In the genomic region with DNA sequence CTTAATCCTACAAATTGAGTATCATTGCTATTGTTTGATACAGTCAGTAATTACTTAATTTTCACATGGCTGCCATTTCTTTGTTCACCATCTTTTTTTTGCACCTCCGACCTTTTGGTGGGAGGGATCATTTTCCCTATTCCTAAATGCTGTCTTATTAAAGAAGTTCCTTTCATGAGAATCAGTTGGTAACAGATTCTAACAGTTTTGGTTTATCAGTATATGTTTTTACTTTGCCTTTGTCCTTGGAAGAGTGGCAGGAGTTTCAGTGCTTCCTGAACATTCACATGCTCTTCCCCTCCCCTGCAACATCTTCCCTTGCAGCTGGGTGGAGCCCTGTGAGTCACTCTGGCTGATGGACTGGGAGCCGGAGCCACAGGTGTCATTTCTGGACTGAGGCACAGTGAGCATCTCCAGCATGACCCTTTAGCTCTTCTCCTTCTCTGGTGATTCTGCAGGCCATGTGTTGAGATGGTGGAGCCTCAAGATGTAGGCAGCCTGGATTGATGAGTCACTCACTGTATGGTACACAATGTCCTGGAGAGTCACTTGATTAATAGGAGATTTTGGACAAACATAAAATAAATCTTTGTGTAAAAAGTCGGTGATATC, we compare ENCODE assay signal across 9 cellular contexts.
A peak's percentile ranks its signal among the peaks of the same experiment; 100 is the strongest.
DNase-seq lines count a peak whose midpoint lies in the region; ATAC-seq and TF ChIP-seq lines count a peak whose summit lies in the region.
"Had no signal": no experiment of that assay in that cellular context is flagged by ENCODE, and none has a peak within 500 bp of the region (broad histone marks: within the 10 kb centered on the region; RNA-seq: fewer than 3 reads in every experiment).

No MANE protein-coding gene starts in this region.

- H3K9me3 ChIP-seq in RWPE2 (ENCODE audit: severe bottlenecking) (no peaks in the 10 kb centered on the region), left ventricle myocardium inferior (replicated peaks) (no peaks in the 10 kb centered on the region)

- H3K4me3 Mint-ChIP-seq in stimulated activated naive CD8-positive, alpha-beta T cell treated with anti-CD3 and anti-CD28 coated beads, Interleukin-15, amount 100 ng/mL, for 72 hours: no peak overlapping the region
- H3K4me3 Mint-ChIP-seq: IgD-negative memory B cell had no signal

- DNase-seq in stimulated activated naive CD8-positive, alpha-beta T cell treated with anti-CD3 and anti-CD28 coated beads, Interleukin-15, Interleukin-2, amounts not matched to agents 100 U/mL and 50 U/mL, for 24 hours: no peak
- DNase-seq in stimulated activated naive CD8-positive, alpha-beta T cell treated with anti-CD3 and anti-CD28 coated beads, Interleukin-15, amount 100 ng/mL, for 72 hours: no peak
- DNase-seq in RWPE2 (ENCODE audit: low spot score) (no peak), left ventricle myocardium inferior (peak; percentile 41), NCI-H1048 (lab: John Stamatoyannopoulos, UW) (no peak), NK-92 (lab: John Stamatoyannopoulos, UW; ENCODE audit: unreplicated experiment) (no peak)
- DNase-seq in activated CD4-positive, alpha-beta T cell treated with anti-CD3 and anti-CD28 coated beads for 1 hour: no peak

- H3K4me1 ChIP-seq in RWPE2 (ENCODE audit: insufficient read depth, poor library complexity, severe bottlenecking) (peaks cover 5% of the 10 kb centered on the region), left ventricle myocardium inferior (peaks cover 20% of the 10 kb centered on the region)

- peaks cover 6% of the 10 kb centered on the region for H3K4me1 Mint-ChIP-seq in stimulated activated naive CD8-positive, alpha-beta T cell treated with anti-CD3 and anti-CD28 coated beads, Interleukin-15, amount 100 ng/mL, for 72 hours

- TF ChIP-seq CTCF in RWPE2 (IDR thresholded peaks at IDR 0.05; ENCODE audit: poor library complexity, severe bottlenecking) (no peak), left ventricle myocardium inferior (IDR thresholded peaks at IDR 0.05; ENCODE audit: borderline replicate concordance) (peak; percentile 63)

- H3K27ac ChIP-seq in RWPE2 (ENCODE audit: poor library complexity, severe bottlenecking): peak overlapping the region; percentile 16
- H3K27ac ChIP-seq in left ventricle myocardium inferior (replicated peaks): peak overlapping the region; percentile 50

- no peaks in the 10 kb centered on the region for H3K36me3 ChIP-seq in RWPE2 (ENCODE audit: low read depth)
- no peaks in the 10 kb centered on the region for H3K36me3 ChIP-seq in left ventricle myocardium inferior

- H3K27me3 ChIP-seq in RWPE2 (ENCODE audit: insufficient read depth, poor library complexity, severe bottlenecking) (no peaks in the 10 kb centered on the region), left ventricle myocardium inferior (ENCODE audit: low read depth) (no peaks in the 10 kb centered on the region)

- H3K4me3 ChIP-seq in RWPE2 (ENCODE audit: severe bottlenecking) (no peak overlapping the region), left ventricle myocardium inferior (no peak overlapping the region)

- no peak overlapping the region for H3K27ac Mint-ChIP-seq in stimulated activated naive CD8-positive, alpha-beta T cell treated with anti-CD3 and anti-CD28 coated beads, Interleukin-15, amount 100 ng/mL, for 72 hours
- H3K27ac Mint-ChIP-seq: IgD-negative memory B cell had no signal

- peak; percentile 32 for ATAC-seq in stimulated activated naive CD8-positive, alpha-beta T cell treated with anti-CD3 and anti-CD28 coated beads, Interleukin-15, Interleukin-2, amounts not matched to agents 100 U/mL and 50 U/mL, for 24 hours
- no peak for ATAC-seq in stimulated activated naive CD8-positive, alpha-beta T cell treated with anti-CD3 and anti-CD28 coated beads, Interleukin-15, amount 100 ng/mL, for 72 hours
- ATAC-seq in RWPE2 (ENCODE audit: low read depth): peak; percentile 84
- ATAC-seq in GM18909 (IDR thresholded peaks at IDR 0.05; ENCODE audit: poor library complexity, unreplicated experiment): no peak

- H3K9me3 Mint-ChIP-seq in stimulated activated naive CD8-positive, alpha-beta T cell treated with anti-CD3 and anti-CD28 coated beads, Interleukin-15, amount 100 ng/mL, for 72 hours: no peaks in the 10 kb centered on the region

- intact Hi-C loops in left ventricle myocardium inferior (cut with micrococcal nuclease): no loop called here

- peaks cover 26% of the 10 kb centered on the region for H3K27me3 Mint-ChIP-seq in stimulated activated naive CD8-positive, alpha-beta T cell treated with anti-CD3 and anti-CD28 coated beads, Interleukin-15, amount 100 ng/mL, for 72 hours

Comparison
In these comparisons a context has a peak if more than half of its experiments do, and no peak if none do; other contexts are left out.
1. ATAC-seq: peak in stimulated activated naive CD8-positive, alpha-beta T cell treated with anti-CD3 and anti-CD28 coated beads, Interleukin-15, Interleukin-2, amounts not matched to agents 100 U/mL and 50 U/mL, for 24 hours (single experiment) and RWPE2 (single experiment); none in stimulated activated naive CD8-positive, alpha-beta T cell treated with anti-CD3 and anti-CD28 coated beads, Interleukin-15, amount 100 ng/mL, for 72 hours (single experiment) and GM18909 (single experiment).